ENCODE assay signal across 10 cellular contexts in the genomic region with DNA sequence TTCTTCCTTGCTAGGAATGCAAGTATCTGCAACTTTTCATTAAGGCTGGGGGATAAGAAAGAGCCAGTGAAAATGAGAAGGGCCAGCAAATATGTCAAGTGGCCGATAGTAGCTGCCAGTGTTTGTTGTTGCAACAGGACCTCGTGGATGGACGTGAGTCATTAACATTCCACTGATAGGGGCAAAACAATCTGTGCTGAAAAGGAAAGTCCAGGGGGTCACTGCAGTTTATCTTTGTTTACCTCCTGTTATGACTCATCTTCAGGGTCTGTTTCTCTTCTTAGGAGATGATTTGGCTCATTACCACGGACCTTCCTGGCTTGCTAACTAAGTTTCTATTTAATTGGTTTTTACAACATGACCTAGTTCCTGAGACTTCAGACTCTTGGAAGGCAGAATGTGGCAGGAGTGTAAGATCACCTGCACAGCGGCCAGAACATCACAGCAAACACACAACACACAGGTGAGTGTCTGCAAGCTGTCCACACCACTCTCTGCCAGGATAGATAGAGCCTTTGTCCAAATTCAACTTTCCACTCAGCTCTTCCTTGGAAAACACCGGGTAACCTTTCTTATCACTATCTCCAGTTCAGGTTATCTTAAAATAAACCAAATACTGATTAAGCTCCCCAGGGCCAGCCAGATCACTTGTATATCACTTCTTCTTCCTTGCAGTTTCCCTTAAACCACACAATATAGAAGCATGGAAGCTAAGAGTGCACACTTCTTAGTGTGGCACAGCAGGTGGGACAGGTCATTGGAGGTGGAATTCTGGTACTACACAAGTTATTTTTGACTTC.
DNase-seq lines count a peak whose midpoint lies in the region; ATAC-seq and TF ChIP-seq lines count a peak whose summit lies in the region.
"Had no signal": no experiment of that assay in that cellular context is flagged by ENCODE, and none has a peak within 500 bp of the region (broad histone marks: within the 10 kb centered on the region; RNA-seq: fewer than 3 reads in every experiment).

No MANE protein-coding gene starts in this region.

- no peaks in the 10 kb centered on the region for H3K36me3 Mint-ChIP-seq in neural progenitor cell

- no peaks in the 10 kb centered on the region for H3K27me3 ChIP-seq in neural progenitor cell
- no peaks in the 10 kb centered on the region for H3K27me3 ChIP-seq in Karpas-422 (ENCODE audit: low read length)

- peaks cover 6% of the 10 kb centered on the region for H3K27me3 Mint-ChIP-seq in neural progenitor cell (ENCODE audit: insufficient read depth, low read depth)

- no peaks in the 10 kb centered on the region for H3K79me2 ChIP-seq in neural progenitor cell (ENCODE audit: low read depth)
- H3K79me2 ChIP-seq in Karpas-422 (ENCODE audit: low read length), result no peaks in the 10 kb centered on the region

- DNase-seq in COR-L47 (lab: John Stamatoyannopoulos, UW) (peak; percentile 3), NCI-H226 (peak; percentile 89), fibroblast of peridontal ligament (ENCODE audit: extremely low read depth) (peak; percentile 84), neural progenitor cell (ENCODE audit: low spot score) (peak; percentile 18), NCI-H1092 treated with DMSO at 0.1 percent for 48 hours (lab: John Stamatoyannopoulos, UW) (no peak), Karpas-422 (no peak)
- DNase-seq: NCI-H2171 had no signal

- peaks cover 3% of the 10 kb centered on the region for H3K4me1 ChIP-seq in neural progenitor cell
- no peaks in the 10 kb centered on the region for H3K4me1 ChIP-seq in Karpas-422 (ENCODE audit: low read length)
- H3K4me1 ChIP-seq: HAP-1 had no signal

- no peaks in the 10 kb centered on the region for H3K36me3 ChIP-seq in neural progenitor cell
- no peaks in the 10 kb centered on the region for H3K36me3 ChIP-seq in Karpas-422 (ENCODE audit: insufficient read depth, low read length)
- H3K36me3 ChIP-seq: HAP-1 had no signal

- H3K4me3 ChIP-seq in neural progenitor cell, result no peak overlapping the region
- H3K4me3 ChIP-seq in Karpas-422 (ENCODE audit: low read length), result no peak overlapping the region
- H3K4me3 ChIP-seq: HAP-1 had no signal

- H3K27ac Mint-ChIP-seq in neural progenitor cell, result no peak overlapping the region

- ATAC-seq in HG02973 (IDR thresholded peaks at IDR 0.05; ENCODE audit: unreplicated experiment), result no peak
- ATAC-seq in HG03175 (IDR thresholded peaks at IDR 0.05; ENCODE audit: unreplicated experiment), result no peak

- no peak overlapping the region for H3K4me3 Mint-ChIP-seq in neural progenitor cell

- no peaks in the 10 kb centered on the region for H3K9me3 ChIP-seq in neural progenitor cell (ENCODE audit: low read depth)
- no peaks in the 10 kb centered on the region for H3K9me3 ChIP-seq in Karpas-422 (ENCODE audit: low read length)
- H3K9me3 ChIP-seq: HAP-1 had no signal

- TF ChIP-seq CTCF in neural progenitor cell (IDR thresholded peaks at IDR 0.05), result no peak

- no peaks in the 10 kb centered on the region for H3F3A ChIP-seq in neural progenitor cell (ENCODE audit: low read depth)

- no peaks in the 10 kb centered on the region for H3K9me3 Mint-ChIP-seq in neural progenitor cell

- H3K27ac ChIP-seq in neural progenitor cell (no peak overlapping the region), Karpas-422 (ENCODE audit: low read length) (no peak overlapping the region)

- no peak overlapping the region for H2AFZ ChIP-seq in neural progenitor cell (replicated peaks)
- no peak overlapping the region for H2AFZ ChIP-seq in Karpas-422 (ENCODE audit: low read length)

- H3K4me1 Mint-ChIP-seq in neural progenitor cell, result peaks cover 2% of the 10 kb centered on the region

- no peaks in the 10 kb centered on the region for H3K9me2 ChIP-seq in Karpas-422 (replicated peaks; ENCODE audit: insufficient read depth, low read length)

- H3K4me2 ChIP-seq in neural progenitor cell, result no peak overlapping the region
- H3K4me2 ChIP-seq in Karpas-422 (ENCODE audit: low read depth, low read length, poor library complexity, severe bottlenecking), result no peak overlapping the region

- H4K20me1 ChIP-seq in neural progenitor cell (ENCODE audit: low read depth) (peaks cover 6% of the 10 kb centered on the region), Karpas-422 (ENCODE audit: insufficient read depth, low read depth, low read length) (no peaks in the 10 kb centered on the region)

- H3K9ac ChIP-seq in neural progenitor cell, result no peak overlapping the region
- no peak overlapping the region for H3K9ac ChIP-seq in Karpas-422 (ENCODE audit: low read length)

Comparison
In these comparisons a context has a peak if more than half of its experiments do, and no peak if none do; other contexts are left out.
1. DNase-seq: peak in COR-L47 (single experiment), NCI-H226 (single experiment), fibroblast of peridontal ligament (single experiment) and neural progenitor cell (single experiment); none in NCI-H1092 treated with DMSO at 0.1 percent for 48 hours (single experiment) and Karpas-422 (single experiment).